Comparison of ENCODE assay signal across 25 cellular contexts in genomic region chr15:92365079-92365478, GRCh38. TPM values are rescaled to one million over a fixed set of nuclear protein-coding genes. Genes with fewer than 3 reads are reported as not detected.
DNase-seq lines count a peak whose midpoint lies in the region; ATAC-seq, FAIRE-seq and TF ChIP-seq lines count a peak whose summit lies in the region.
"Had no signal": no experiment of that assay in that cellular context is flagged by ENCODE, and none has a peak within 500 bp of the region (broad histone marks: within the 10 kb centered on the region; RNA-seq: fewer than 3 reads in every experiment).

No MANE protein-coding gene starts in this region.

- H3K4me1 ChIP-seq in HepG2 (ENCODE audit: insufficient read depth, low read length) (peaks cover 17% of the 10 kb centered on the region), right lobe of liver (no peaks in the 10 kb centered on the region)
- H3K4me1 ChIP-seq: heart right ventricle, tibial artery had no signal

- intact Hi-C loops in HepG2 (cut with micrococcal nuclease; ENCODE audit: unreplicated experiment) (no loop called here), right lobe of liver (cut with DNase I) (no loop called here)

- no peaks in the 10 kb centered on the region for H3K9me3 Mint-ChIP-seq in activated naive CD8-positive, alpha-beta T cell treated with anti-CD3 and anti-CD28 coated beads for 36 hours
- H3K9me3 Mint-ChIP-seq: activated naive CD4-positive, alpha-beta T cell treated with anti-CD3 and anti-CD28 coated beads, Interleukin-2, amount 50 U/mL, for 24 hours; natural killer cell had no signal

- TF ChIP-seq RAD21 in HepG2 (CRISPR knock-in tag; IDR thresholded peaks at IDR 0.05), result no peak

- H3K9me3 ChIP-seq in HepG2 (ENCODE audit: low read length) (no peaks in the 10 kb centered on the region), right lobe of liver (no peaks in the 10 kb centered on the region)
- H3K9me3 ChIP-seq: heart right ventricle, tibial artery had no signal

- H3K27ac Mint-ChIP-seq in activated naive CD8-positive, alpha-beta T cell treated with anti-CD3 and anti-CD28 coated beads for 36 hours, result no peak overlapping the region
- H3K27ac Mint-ChIP-seq: activated naive CD4-positive, alpha-beta T cell treated with anti-CD3 and anti-CD28 coated beads, Interleukin-2, amount 50 U/mL, for 24 hours; natural killer cell had no signal

- peak overlapping the region; percentile 32; the same call in 1 of the 2 replicates for H3K4me2 ChIP-seq in HepG2 (ENCODE audit: low read depth, low read length)

- no peak for TF ChIP-seq CTCF in HepG2 (CRISPR knock-in tag; IDR thresholded peaks at IDR 0.05)
- TF ChIP-seq CTCF in right lobe of liver (IDR thresholded peaks at IDR 0.05), result no peak
- TF ChIP-seq CTCF in bronchial epithelial cell (IDR thresholded peaks at IDR 0.05; ENCODE audit: insufficient read depth, low read length, severe bottlenecking), result no peak

- peaks cover 4% of the 10 kb centered on the region for H3K27me3 Mint-ChIP-seq in activated naive CD8-positive, alpha-beta T cell treated with anti-CD3 and anti-CD28 coated beads for 36 hours

- no peak overlapping the region for H2AFZ ChIP-seq in HepG2 (ENCODE audit: low read length)

- no peak for TF ChIP-seq EP300 in HepG2 (IDR thresholded peaks at IDR 0.05; ENCODE audit: low read depth in 2 of 2, low read length in 2 of 2)
- TF ChIP-seq EP300 in HepG2 (CRISPR knock-in tag; IDR thresholded peaks at IDR 0.05; ENCODE audit: borderline replicate concordance), result no peak

- ATAC-seq in HepG2, result peak; percentile 79
- ATAC-seq in right lobe of liver, result no peak
- ATAC-seq: activated CD4-positive, CD25-positive, alpha-beta regulatory T cell treated with anti-CD3 and anti-CD28 coated beads, Interleukin-2, amount 50 U/mL, for 24 hours; heart right ventricle; left lobe of liver; natural killer cell had no signal

- H3K27me3 ChIP-seq in HepG2 (ENCODE audit: control insufficient read depth in 1 of 2, insufficient read depth in 2 of 2, low read length in 2 of 2), result peaks cover 0 to 12% of the 10 kb centered on the region in 2 experiments; a peak in 2 of 5 replicates
- H3K27me3 ChIP-seq in right lobe of liver, result no peaks in the 10 kb centered on the region
- no peaks in the 10 kb centered on the region for H3K27me3 ChIP-seq in bronchial epithelial cell (ENCODE audit: control insufficient read depth, insufficient read depth, low read length)

- H3K36me3 Mint-ChIP-seq in activated naive CD8-positive, alpha-beta T cell treated with anti-CD3 and anti-CD28 coated beads for 36 hours, result no peaks in the 10 kb centered on the region
- H3K36me3 Mint-ChIP-seq: activated naive CD4-positive, alpha-beta T cell treated with anti-CD3 and anti-CD28 coated beads, Interleukin-2, amount 50 U/mL, for 24 hours; natural killer cell had no signal

- H3K4me3 ChIP-seq in HepG2 (replicated peaks in 1 of 3; ENCODE audit: insufficient read depth in 1 of 3, low read depth in 2 of 3, low read length in 3 of 3) (no peak overlapping the region), right lobe of liver (no peak overlapping the region), bronchial epithelial cell (ENCODE audit: low read depth, low read length) (no peak overlapping the region)
- H3K4me3 ChIP-seq: heart right ventricle, tibial artery had no signal

- 1% methylated on average over 6 of the region's 6 CpGs for WGBS in HepG2 (ENCODE audit: low lambda C conversion rate)
- 49% methylated on average over 6 of the region's 6 CpGs for WGBS in right lobe of liver (ENCODE audit: insufficient coverage, low coverage, low lambda C conversion rate, missing lambda C conversion rate)

- in situ Hi-C loops in HepG2 (cut with HindIII; ENCODE audit: extremely low pct_ligation_motif_present, low pct_unique_long_range_greater_than_20kb), result no loop called here

- H3K9ac ChIP-seq in HepG2 (ENCODE audit: insufficient read depth, low read depth, low read length), result no peak overlapping the region

- FAIRE-seq in HepG2 (lab: Jason Lieb, UNC) (no peak), bronchial epithelial cell (lab: Jason Lieb, UNC) (no peak)
- FAIRE-seq: A204.1, endothelial cell of umbilical vein, GM18507 had no signal

- no peak overlapping the region for H3K4me3 Mint-ChIP-seq in activated naive CD8-positive, alpha-beta T cell treated with anti-CD3 and anti-CD28 coated beads for 36 hours
- H3K4me3 Mint-ChIP-seq: activated naive CD4-positive, alpha-beta T cell treated with anti-CD3 and anti-CD28 coated beads, Interleukin-2, amount 50 U/mL, for 24 hours; natural killer cell had no signal

- H3K27ac ChIP-seq in HepG2 (ENCODE audit: extremely low read length, insufficient read depth, low read length), result no peak overlapping the region
- no peak overlapping the region for H3K27ac ChIP-seq in right lobe of liver
- H3K27ac ChIP-seq: heart right ventricle, tibial artery had no signal

- H3K4me1 Mint-ChIP-seq in activated naive CD8-positive, alpha-beta T cell treated with anti-CD3 and anti-CD28 coated beads for 36 hours, result no peaks in the 10 kb centered on the region
- H3K4me1 Mint-ChIP-seq: activated naive CD4-positive, alpha-beta T cell treated with anti-CD3 and anti-CD28 coated beads, Interleukin-2, amount 50 U/mL, for 24 hours; natural killer cell had no signal

- DNase-seq in HepG2 (ENCODE audit: low spot score) (peak; percentile 45), right lobe of liver (no peak), bronchial epithelial cell (ENCODE audit: low read depth) (peak; percentile 13), left kidney (ENCODE audit: low read depth, low spot score) (peak; percentile 11), NCI-H2196 treated with DMSO at 0.1 percent for 48 hours (lab: John Stamatoyannopoulos, UW; ENCODE audit: unreplicated experiment) (no peak), SW 1271 (lab: John Stamatoyannopoulos, UW) (no peak)
- DNase-seq in activated CD4-positive, alpha-beta T cell treated with anti-CD3 and anti-CD28 coated beads for 4 hours, result no peak
- no peak for DNase-seq in activated naive CD8-positive, alpha-beta T cell treated with anti-CD3 and anti-CD28 coated beads for 36 hours
- DNase-seq: activated CD8-positive, alpha-beta memory T cell treated with anti-CD3 and anti-CD28 coated beads, Interleukin-2, amount 50 U/mL, for 4 hours; central memory CD4-positive, alpha-beta T cell; heart right ventricle; natural killer cell; NCI-H146; NCI-H510A treated with DMSO at 0.1 percent for 48 hours; RPMI8226; stimulated activated CD4-positive, alpha-beta T cell treated with anti-CD3 and anti-CD28 coated beads, Interleukin-1b, Interleukin-23, amount 100 ng/mL, for 48 hours; tibial artery had no signal

- no peak for TF ChIP-seq POLR2A in HepG2 (IDR thresholded peaks at IDR 0.05; ENCODE audit: insufficient read depth in 1 of 2, low read depth in 2 of 2, low read length in 2 of 2)
- no peak for TF ChIP-seq POLR2A in right lobe of liver (IDR thresholded peaks at IDR 0.05)

- H3K36me3 ChIP-seq in HepG2 (replicated peaks in 1 of 2; ENCODE audit: control insufficient read depth in 1 of 2, insufficient read depth in 2 of 2, low read length in 2 of 2) (no peaks in the 10 kb centered on the region), right lobe of liver (no peaks in the 10 kb centered on the region), bronchial epithelial cell (ENCODE audit: control insufficient read depth, insufficient read depth, low read length) (no peaks in the 10 kb centered on the region)
- H3K36me3 ChIP-seq: heart right ventricle, tibial artery had no signal

- CTCF ChIA-PET in HepG2 (lab: Yijun Ruan, JAX; ENCODE audit: low intra/inter-chr PET ratio, low total read pairs), result no interaction called here

- H3K79me2 ChIP-seq in HepG2 (ENCODE audit: insufficient read depth, low read length), result no peaks in the 10 kb centered on the region

- POLR2A ChIA-PET in HepG2 (lab: Yijun Ruan, JAX), result no interaction called here

- no TSS peak for BruUV-seq in HepG2 (replicated peaks; lab: Mats Ljungman, UMichigan)

- H4K20me1 ChIP-seq in HepG2 (ENCODE audit: insufficient read depth, low read length), result no peaks in the 10 kb centered on the region

TF ChIP-seq in HepG2, 621 proteins besides CTCF, POLR2A, EP300 and RAD21 (continues in another document):
- TF ChIP-seq FOXA3 (CRISPR knock-in tag; IDR thresholded peaks at IDR 0.05), result no peak
- TF ChIP-seq ATF2 (CRISPR knock-in tag; IDR thresholded peaks at IDR 0.05), result no peak

RNA-seq across cellular contexts. Expression of gene ST8SIA2, which starts 28.6 kb away (rescaled TPM):
- not detected in 2 replicates for total RNA-seq in HepG2 (2016; rRNA removed; fragmentation: Illumina TruSeq; extraction: Trizol)
- not detected in 2 replicates for total RNA-seq in HepG2 (2016; cell fraction: cytosol; rRNA removed; fragmentation: Illumina TruSeq; extraction: Trizol; ENCODE audit: low read depth)
- total RNA-seq in HepG2 (2016; cell fraction: insoluble cytoplasmic fraction; rRNA removed; fragmentation: Illumina TruSeq; extraction: Trizol), result not detected in 2 replicates
- total RNA-seq in HepG2 (2016; cell fraction: membrane; rRNA removed; fragmentation: Illumina TruSeq; extraction: Trizol), result not detected in 2 replicates
- not detected in 2 replicates for total RNA-seq in HepG2 (2016; cell fraction: nucleus; rRNA removed; fragmentation: Illumina TruSeq; extraction: Trizol)
- polyA plus RNA-seq in HepG2 (2011; rRNA removed), result not detected in 2 replicates
- not detected in 2 replicates for polyA plus RNA-seq in HepG2 (2011; cell fraction: cytosol; rRNA removed)
- polyA plus RNA-seq in HepG2 (2011; cell fraction: nucleus; rRNA removed), result not detected in 2 replicates
- polyA plus RNA-seq in HepG2 (2012), result not detected in 2 replicates
- polyA plus RNA-seq in HepG2 (2016; cell fraction: cytosol; fragmentation: Illumina TruSeq; extraction: Trizol; ENCODE audit: low read depth), result not detected in 2 replicates
- polyA plus RNA-seq in HepG2 (2016; cell fraction: insoluble cytoplasmic fraction; fragmentation: Illumina TruSeq; extraction: Trizol; ENCODE audit: low read depth), result not detected in 2 replicates
- polyA plus RNA-seq in HepG2 (2016; cell fraction: membrane; fragmentation: Illumina TruSeq; extraction: Trizol; ENCODE audit: low read depth), result not detected in 2 replicates
- not detected in 2 replicates for polyA plus RNA-seq in HepG2 (2016; cell fraction: nucleus; fragmentation: Illumina TruSeq; extraction: Trizol; ENCODE audit: insufficient read depth, low read depth)
- polyA minus RNA-seq in HepG2 (2011; rRNA and poly(A)+ RNA removed; ENCODE audit: low replicate concordance), result not detected in 2 replicates
- polyA minus RNA-seq in HepG2 (2011; cell fraction: cytosol; rRNA and poly(A)+ RNA removed), result not detected in 2 replicates
- not detected in 2 replicates for polyA minus RNA-seq in HepG2 (2011; cell fraction: nucleus; rRNA and poly(A)+ RNA removed)
- total RNA-seq in right lobe of liver, result not detected
- total RNA-seq in bronchial epithelial cell, result not detected in 2 replicates
- total RNA-seq in activated naive CD8-positive, alpha-beta T cell treated with anti-CD3 and anti-CD28 coated beads for 36 hours, result not detected
- total RNA-seq: left lobe of liver; natural killer cell; pulmonary artery endothelial cell; T-helper 1 cell treated with Interleukin-12 subunit alpha and Interleukin-12 subunit beta and Interleukin-4 antibody, amounts not matched to agents 30 ng/mL and 1 ng/mL, for 36 hours had no signal

Comparison
In these comparisons a context has a peak if more than half of its experiments do, and no peak if none do; other contexts are left out.
1. DNase-seq: peak in HepG2 (single experiment), bronchial epithelial cell (single experiment) and left kidney (single experiment); none in right lobe of liver (0 of 3), NCI-H2196 treated with DMSO at 0.1 percent for 48 hours (single experiment), activated CD4-positive, alpha-beta T cell treated with anti-CD3 and anti-CD28 coated beads for 4 hours (0 of 2), SW 1271 (0 of 2) and activated naive CD8-positive, alpha-beta T cell treated with anti-CD3 and anti-CD28 coated beads for 36 hours (single experiment).